11 cellular contexts compared by ENCODE assay signal in the genomic region with DNA sequence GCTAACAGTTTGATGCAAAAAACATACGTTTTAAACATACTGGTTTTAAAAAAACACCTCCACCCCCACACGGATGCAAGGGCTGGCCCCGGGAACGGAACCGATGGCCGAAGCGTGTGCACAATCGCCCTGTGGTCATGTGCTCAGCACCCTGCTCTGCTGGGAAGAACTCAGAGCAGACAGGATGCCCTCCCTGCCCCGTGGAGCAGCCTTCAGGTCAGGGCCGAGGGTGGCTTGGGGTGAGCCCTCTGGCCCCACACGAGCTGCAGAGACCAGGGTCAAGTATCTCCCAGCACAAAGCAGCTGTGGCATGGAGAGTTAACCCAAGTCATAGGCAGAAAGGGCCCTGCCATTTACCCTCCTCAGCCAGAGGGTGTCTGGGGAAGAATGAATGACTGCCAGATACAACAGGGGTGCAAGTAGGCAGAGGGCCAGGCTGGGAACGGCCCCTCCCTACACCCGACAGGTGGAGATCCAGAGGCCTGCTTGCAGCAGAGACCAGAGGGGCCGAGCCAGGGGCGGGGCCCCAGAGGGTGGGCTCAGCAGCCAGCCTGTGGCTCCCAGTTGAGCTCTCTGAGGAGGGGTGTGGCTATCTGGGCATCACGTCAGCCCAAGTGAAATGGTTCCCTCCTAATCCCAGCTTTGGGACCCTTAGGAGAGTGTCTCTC. TPM values are rescaled to one million over a fixed set of nuclear protein-coding genes. Genes with fewer than 3 reads are reported as not detected.
DNase-seq lines count a peak whose midpoint lies in the region; TF ChIP-seq lines count a peak whose summit lies in the region.
"Had no signal": no experiment of that assay in that cellular context is flagged by ENCODE, and none has a peak within 500 bp of the region (broad histone marks: within the 10 kb centered on the region; RNA-seq: fewer than 3 reads in every experiment).

No MANE protein-coding gene starts in this region.

- no peaks in the 10 kb centered on the region for H3K9me3 ChIP-seq in stomach
- H3K9me3 ChIP-seq: neutrophil had no signal

- 76 to 88% (median 80%) methylated on average over 14 to 16 of the region's 16 CpGs for WGBS in stomach, 5 donors

- H3K4me3 ChIP-seq in stomach, result no peak overlapping the region

- H3K27me3 ChIP-seq in stomach, result no peaks in the 10 kb centered on the region
- H3K27me3 ChIP-seq: neutrophil had no signal

- no peak for TF ChIP-seq POLR2A in stomach (IDR thresholded peaks at IDR 0.05)

- peak; percentile 15 for DNase-seq in GM20000 (ENCODE audit: low spot score)
- DNase-seq in activated CD8-positive, alpha-beta memory T cell treated with anti-CD3 and anti-CD28 coated beads, Interleukin-2, amount 50 U/mL, for 48 hours, result peak; percentile 48
- peak; percentile 35 for DNase-seq in islet precursor cell
- no peak for DNase-seq in stomach
- no peak for DNase-seq in 8988T
- no peak for DNase-seq in stimulated activated CD4-positive, alpha-beta T cell treated with anti-CD3 and anti-CD28 coated beads, Interleukin-4, amount 100 ng/mL, for 4 hours
- no peak for DNase-seq in NCI-H1436 (lab: John Stamatoyannopoulos, UW)
- DNase-seq: CD4-positive, CD25-positive, alpha-beta regulatory T cell; effector CD4-positive, alpha-beta T cell; NCI-H510A treated with DMSO at 0.1 percent for 48 hours had no signal

- peaks cover 29 to 54% (median 44%) of the 10 kb centered on the region in 4 donors for H3K4me1 ChIP-seq in stomach

- TF ChIP-seq CTCF in GM20000 (IDR thresholded peaks at IDR 0.05; ENCODE audit: extremely low read depth, missing control alignments), result no peak
- no peak for TF ChIP-seq CTCF in stomach (IDR thresholded peaks at IDR 0.05)

- intact Hi-C loops in stomach (cut with DNase I; ENCODE audit: low total_unique reads), result no loop called here

- TF ChIP-seq EP300 in stomach (IDR thresholded peaks at IDR 0.05), result no peak

- H3K27ac ChIP-seq in stomach, result peak overlapping the region in 3 of 5 donors; percentile 42 to 72 (median 69)
- H3K27ac ChIP-seq: neutrophil had no signal

- H3K36me3 ChIP-seq in stomach, result peaks cover 71 to 100% (median 98%) of the 10 kb centered on the region in 4 donors

RNA-seq across cellular contexts. Expression of a gene that starts 56.8 kb away (rescaled TPM):
- total RNA-seq in stomach, result 10 to 100 TPM in 4 of 5 donors, 1 to 10 TPM in 1; 9.3 to 63.7 (median 11.6) TPM
- polyA plus RNA-seq in stomach, result 10 to 100 TPM in 1 of 3 donors, 1 to 10 TPM in 2; 7.0 to 15.0 (median 9.1) TPM

Comparison
In these comparisons a context has a peak if more than half of its experiments do, and no peak if none do; other contexts are left out.
1. DNase-seq: peak in GM20000 (single experiment), activated CD8-positive, alpha-beta memory T cell treated with anti-CD3 and anti-CD28 coated beads, Interleukin-2, amount 50 U/mL, for 48 hours (single experiment) and islet precursor cell (single experiment); none in stomach (single experiment), 8988T (single experiment), stimulated activated CD4-positive, alpha-beta T cell treated with anti-CD3 and anti-CD28 coated beads, Interleukin-4, amount 100 ng/mL, for 4 hours (0 of 2) and NCI-H1436 (single experiment).